Comparison of ENCODE assay signal across 8 cellular contexts in genomic region chr7:39465055-39465929, GRCh38.
DNase-seq lines count a peak whose midpoint lies in the region; ATAC-seq and TF ChIP-seq lines count a peak whose summit lies in the region.

No MANE protein-coding gene starts in this region.

- peak; percentile 78 for TF ChIP-seq CTCF in BJ (IDR thresholded peaks at IDR 0.05; ENCODE audit: insufficient read depth, low read depth, low read length)
- peak; percentile 55 for TF ChIP-seq CTCF in GM13976 (IDR thresholded peaks at IDR 0.05; ENCODE audit: borderline replicate concordance, control extremely low read depth, extremely low read depth, insufficient read depth, missing control alignments)

- H3K36me3 ChIP-seq in BJ (ENCODE audit: control insufficient read depth, insufficient read depth, low read length), result no peaks in the 10 kb centered on the region

- H3K27me3 ChIP-seq in BJ (ENCODE audit: control insufficient read depth, insufficient read depth, low read length), result peaks cover 1% of the 10 kb centered on the region

- H3K4me3 ChIP-seq in BJ (ENCODE audit: low read depth, low read length), result no peak overlapping the region

- peak; percentile 96 for ATAC-seq in HG02852 (IDR thresholded peaks at IDR 0.05; ENCODE audit: unreplicated experiment)

- in situ Hi-C loops in GM13976 (cut with MboI; ENCODE audit: low sequenced_read_pairs, unreplicated experiment), result loop anchor here (25.0 kb wide), 2 partner anchors 528 to 678 kb away; no protein-coding TSS in a partner anchor

- CTCF ChIA-PET in BJ (lab: Yijun Ruan, JAX), result interaction anchor here (0.7 to 2.4 kb wide), 8 partner anchors 9 to 670 kb away, joined by 3 to 12 read pairs (median 4); no protein-coding TSS in a partner anchor

- POLR2A ChIA-PET in BJ (lab: Charles Lee), result no interaction called here

- DNase-seq in BJ (ENCODE audit: low read depth) (peak; percentile 6), GM13976 (ENCODE audit: low spot score) (peak; percentile 67), NCI-H2107 (lab: John Stamatoyannopoulos, UW) (peak; percentile 28), fibroblast of peridontal ligament (ENCODE audit: extremely low read depth) (peak; percentile 74), non-pigmented ciliary epithelial cell (ENCODE audit: low read depth) (peak; percentile 38)
- DNase-seq in activated CD4-positive, alpha-beta T cell treated with anti-CD3 and anti-CD28 coated beads for 48 hours, result peak; percentile 62
- no peak for DNase-seq in activated CD8-positive, alpha-beta memory T cell treated with anti-CD3 and anti-CD28 coated beads, Interleukin-2, amount 50 U/mL, for 4 hours
